Comparison of ENCODE assay signal across 15 cellular contexts in the genomic region with DNA sequence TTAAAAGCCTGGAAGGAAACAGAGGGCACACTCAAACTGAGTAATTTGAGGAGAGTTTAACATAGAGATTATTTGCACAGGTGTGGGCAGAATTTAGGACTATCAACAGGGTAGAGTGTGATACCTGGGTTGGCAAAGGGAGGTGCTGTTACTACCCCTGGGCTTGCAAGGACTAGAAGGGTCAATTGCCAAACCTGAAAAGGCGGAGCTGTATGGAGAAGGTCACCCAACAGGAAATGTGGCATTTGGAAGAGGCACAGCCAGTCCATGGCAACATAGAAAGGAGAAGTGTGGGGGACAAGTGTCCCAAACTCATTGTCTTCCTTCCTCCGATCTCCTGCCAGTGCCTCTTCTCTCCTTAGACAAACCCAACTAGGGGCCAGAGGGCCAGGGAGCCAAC. TPM values are rescaled to one million over a fixed set of nuclear protein-coding genes. Genes with fewer than 3 reads are reported as not detected.
DNase-seq lines count a peak whose midpoint lies in the region; ATAC-seq, FAIRE-seq and TF ChIP-seq lines count a peak whose summit lies in the region.
"Had no signal": no experiment of that assay in that cellular context is flagged by ENCODE, and none has a peak within 500 bp of the region (broad histone marks: within the 10 kb centered on the region; RNA-seq: fewer than 3 reads in every experiment).

No MANE protein-coding gene starts in this region.

- H4K20me1 ChIP-seq in GM23338 (replicated peaks; ENCODE audit: insufficient read depth), result no peaks in the 10 kb centered on the region

- no peaks in the 10 kb centered on the region for H3K27me3 ChIP-seq in GM23338 (ENCODE audit: insufficient read depth)
- H3K27me3 ChIP-seq in ovary, result no peaks in the 10 kb centered on the region

- H3K4me1 ChIP-seq in GM23338 (ENCODE audit: insufficient read depth) (peaks cover 22% of the 10 kb centered on the region; the same call in 1 of the 2 replicates), ovary (ENCODE audit: insufficient read depth) (peaks cover 12% of the 10 kb centered on the region)

- H3F3A ChIP-seq in GM23338 (replicated peaks; ENCODE audit: low read depth), result no peaks in the 10 kb centered on the region

- H3K9me3 ChIP-seq in ovary, result no peaks in the 10 kb centered on the region

- intact Hi-C loops in ovary (cut with DNase I), result loop anchor here in 1 of 4 donors (10.0 kb wide), 1 partner anchor 306 kb away; no protein-coding TSS in a partner anchor

- H3K4me1 Mint-ChIP-seq in GM23338, result peaks cover 41% of the 10 kb centered on the region
- peaks cover 8 to 11% of the 10 kb centered on the region in 2 donors for H3K4me1 Mint-ChIP-seq in stimulated activated naive B cell treated with anti-CD40 and anti-IgM and Interleukin-4, amounts not matched to agents 10 μg/mL and 1 μg/mL and 100 μg/mL, for 72 hours
- H3K4me1 Mint-ChIP-seq: activated CD4-positive, alpha-beta T cell treated with anti-CD3 and anti-CD28 coated beads, Interleukin-2, amount 10 ng/mL, durations not matched to agents 24 days and 14 days had no signal

- H3K4me3 ChIP-seq in GM23338 (no peak overlapping the region), coronary artery (no peak overlapping the region), ovary (no peak overlapping the region)
- H3K4me3 ChIP-seq: dorsolateral prefrontal cortex had no signal

- no peaks in the 10 kb centered on the region for H3K79me2 ChIP-seq in GM23338 (replicated peaks; ENCODE audit: insufficient read depth)

- no peak for TF ChIP-seq POLR2A in ovary (IDR thresholded peaks at IDR 0.05)
- no peak for TF ChIP-seq POLR2A in GM12891 (IDR thresholded peaks at IDR 0.05; ENCODE audit: low read depth, low read length)

- no peak overlapping the region for H3K4me2 ChIP-seq in GM23338
- H3K4me2 ChIP-seq: KMS-11 had no signal

- H3K27me3 Mint-ChIP-seq in GM23338 (ENCODE audit: insufficient read depth, low read depth, poor library complexity), result peaks cover 2% of the 10 kb centered on the region
- H3K27me3 Mint-ChIP-seq in stimulated activated naive B cell treated with anti-CD40 and anti-IgM and Interleukin-4, amounts not matched to agents 10 μg/mL and 1 μg/mL and 100 μg/mL, for 72 hours, result peaks cover 0 to 4% of the 10 kb centered on the region in 2 donors

- H3K9me3 Mint-ChIP-seq in GM23338, result no peaks in the 10 kb centered on the region
- H3K9me3 Mint-ChIP-seq in stimulated activated naive B cell treated with anti-CD40 and anti-IgM and Interleukin-4, amounts not matched to agents 10 μg/mL and 1 μg/mL and 100 μg/mL, for 72 hours, result peaks cover 2 to 5% of the 10 kb centered on the region in 2 donors
- H3K9me3 Mint-ChIP-seq: mesothelial cell of epicardium had no signal

- TF ChIP-seq CTCF in GM23338 (conservative IDR thresholded peaks at IDR 0.05; ENCODE audit: low read depth in 2 of 2) (0 out of 4 replicates have a peak, but pooled peaks of 1 of the 2 experiments have one; percentile 9), coronary artery (IDR thresholded peaks at IDR 0.05) (no peak), ovary (IDR thresholded peaks at IDR 0.05) (no peak)

- no peak overlapping the region for H3K27ac Mint-ChIP-seq in GM23338
- H3K27ac Mint-ChIP-seq in stimulated activated naive B cell treated with anti-CD40 and anti-IgM and Interleukin-4, amounts not matched to agents 10 μg/mL and 1 μg/mL and 100 μg/mL, for 72 hours, result no peak overlapping the region
- H3K27ac Mint-ChIP-seq: activated CD4-positive, alpha-beta T cell treated with anti-CD3 and anti-CD28 coated beads, Interleukin-2, amount 10 ng/mL, durations not matched to agents 24 days and 14 days had no signal

- H2AFZ ChIP-seq in GM23338, result peak overlapping the region; percentile 78; the same call in 1 of the 2 replicates

- no peak for FAIRE-seq in GM12891 (lab: Jason Lieb, UNC)

- H3K27ac ChIP-seq in GM23338 (ENCODE audit: low read depth) (no peak overlapping the region), coronary artery (peak overlapping the region; percentile 31 to 78), ovary (peak overlapping the region; percentile 16 to 72)
- H3K27ac ChIP-seq: KMS-11 had no signal

- no peak overlapping the region for H3K4me3 Mint-ChIP-seq in GM23338
- no peak overlapping the region for H3K4me3 Mint-ChIP-seq in stimulated activated naive B cell treated with anti-CD40 and anti-IgM and Interleukin-4, amounts not matched to agents 10 μg/mL and 1 μg/mL and 100 μg/mL, for 72 hours
- H3K4me3 Mint-ChIP-seq: activated CD4-positive, alpha-beta T cell treated with anti-CD3 and anti-CD28 coated beads, Interleukin-2, amount 10 ng/mL, durations not matched to agents 24 days and 14 days; mesothelial cell of epicardium had no signal

- DNase-seq in GM23338 (ENCODE audit: low spot score), result peak; percentile 29
- DNase-seq in NCI-H2196 treated with DMSO at 0.1 percent for 48 hours (lab: John Stamatoyannopoulos, UW; ENCODE audit: unreplicated experiment), result peak; percentile 39
- no peak for DNase-seq in coronary artery (ENCODE audit: low spot score)
- DNase-seq in ovary, result no peak
- no peak for DNase-seq in dermis blood vessel endothelial cell
- DNase-seq in GM12891 (ENCODE audit: insufficient read length, low spot score), result no peak
- no peak for DNase-seq in stimulated activated naive B cell treated with anti-CD40 and anti-IgM and Interleukin-4, amounts not matched to agents 10 μg/mL and 1 μg/mL and 100 μg/mL, for 72 hours
- no peak for DNase-seq in T-helper 2 cell
- DNase-seq: activated CD4-positive, alpha-beta T cell treated with anti-CD3 and anti-CD28 coated beads, Interleukin-2, amount 10 ng/mL, durations not matched to agents 24 days and 14 days; activated T-cell treated with anti-CD3 and anti-CD28 coated beads, Interleukin-2, amount 50 U/mL, for 48 hours; anterior cingulate cortex; dorsolateral prefrontal cortex; NCI-H2081 treated with DMSO at 0.1 percent for 48 hours had no signal

- no peak for TF ChIP-seq EP300 in ovary (IDR thresholded peaks at IDR 0.05)

- no peaks in the 10 kb centered on the region; the same call in 1 of the 2 replicates for H3K9me2 ChIP-seq in GM23338 (ENCODE audit: insufficient read depth)

- WGBS in ovary, 3 donors, result 92 to 96% (median 92%) methylated on average over 2 of the region's 2 CpGs

- no peaks in the 10 kb centered on the region for H3K36me3 ChIP-seq in GM23338 (ENCODE audit: insufficient read depth)
- no peaks in the 10 kb centered on the region for H3K36me3 ChIP-seq in ovary

- peak; percentile 47 for ATAC-seq in GM23338
- no peak for ATAC-seq in stimulated activated naive B cell treated with anti-CD40 and anti-IgM and Interleukin-4, amounts not matched to agents 10 μg/mL and 1 μg/mL and 100 μg/mL, for 72 hours (replicated peaks)

- H3K36me3 Mint-ChIP-seq in GM23338 (ENCODE audit: low read depth), result no peaks in the 10 kb centered on the region
- H3K36me3 Mint-ChIP-seq in stimulated activated naive B cell treated with anti-CD40 and anti-IgM and Interleukin-4, amounts not matched to agents 10 μg/mL and 1 μg/mL and 100 μg/mL, for 72 hours, result no peaks in the 10 kb centered on the region
- H3K36me3 Mint-ChIP-seq: mesothelial cell of epicardium had no signal

TF ChIP-seq in GM12891, 5 proteins besides CTCF, POLR2A, EP300 and RAD21:
- TF ChIP-seq PAX5 (IDR thresholded peaks at IDR 0.05; ENCODE audit: insufficient read depth, low read length, severe bottlenecking) (no peak), SPI1 (IDR thresholded peaks at IDR 0.05; ENCODE audit: low read depth, low read length) (no peak), POLR2AphosphoS5 (IDR thresholded peaks at IDR 0.05; ENCODE audit: low read depth, low read length) (no peak), POU2F2 (IDR thresholded peaks at IDR 0.05; ENCODE audit: low read depth, low read length) (no peak), TAF1 (IDR thresholded peaks at IDR 0.05; ENCODE audit: low read depth, low read length) (no peak)

RNA-seq across cellular contexts. Expression of a gene that starts 21.6 kb away (rescaled TPM):
- 73.6 and 90.7 TPM in 2 replicates for total RNA-seq in GM23338 (2014; rRNA removed; shearing (Covaris generic))
- 18.7 and 20.9 TPM in 2 replicates for polyA plus RNA-seq in GM23338 (2016; fragmentation: Nextera tagmentation; extraction: Ambion mirVana)
- 100 to 1,000 TPM; 127 to 198 (median 168) TPM for total RNA-seq in ovary
- polyA plus RNA-seq in ovary, result 10 to 100 TPM; 47.8 to 73.5 TPM
- total RNA-seq in dermis blood vessel endothelial cell, result 93.3 and 115 TPM in 2 replicates
- 12.5 TPM for polyA plus RNA-seq in GM12891 (2012; ENCODE audit: low read depth, missing spikeins)

Comparison
In these comparisons a context has a peak if more than half of its experiments do, and no peak if none do; other contexts are left out.
1. DNase-seq: peak in GM23338 (single experiment) and NCI-H2196 treated with DMSO at 0.1 percent for 48 hours (single experiment); none in coronary artery (single experiment), ovary (0 of 5), dermis blood vessel endothelial cell (single experiment), GM12891 (single experiment), stimulated activated naive B cell treated with anti-CD40 and anti-IgM and Interleukin-4, amounts not matched to agents 10 μg/mL and 1 μg/mL and 100 μg/mL, for 72 hours (single experiment) and T-helper 2 cell (0 of 5).